18 cellular contexts compared by ENCODE assay signal in the genomic region with DNA sequence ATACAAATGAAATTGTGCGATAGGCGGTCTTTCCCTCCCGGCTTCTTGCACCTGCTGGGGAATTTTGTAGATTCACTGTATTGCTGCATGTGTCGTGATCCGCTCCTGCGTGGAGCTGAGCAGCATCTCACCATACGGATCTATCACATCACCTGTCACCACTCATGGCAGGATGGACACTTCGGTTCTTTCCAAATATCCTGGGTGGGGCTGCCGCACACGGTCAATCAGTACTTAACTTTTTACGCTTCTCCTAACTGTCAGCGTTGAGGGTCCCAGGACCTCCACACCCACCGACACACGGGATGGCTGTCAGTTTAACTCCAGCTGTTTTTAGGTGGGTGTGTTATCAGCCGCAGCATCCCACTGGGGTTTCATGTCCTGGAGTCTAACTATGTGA.
"Had no signal": no experiment of that assay in that cellular context is flagged by ENCODE, and none has a peak within 500 bp of the region (broad histone marks: within the 10 kb centered on the region; RNA-seq: fewer than 3 reads in every experiment).

No MANE protein-coding gene starts in this region.

- H3K36me3 ChIP-seq: tibial artery, upper lobe of right lung, vagina had no signal

- ATAC-seq: gastroesophageal sphincter; left ventricle myocardium superior; stimulated activated effector memory CD8-positive, alpha-beta T cell treated with anti-CD3 and anti-CD28 coated beads, Interleukin-12 subunit alpha, Interleukin-12 subunit beta, amount 100 ng/mL, for 72 hours; stimulated activated naive CD8-positive, alpha-beta T cell treated with anti-CD3 and anti-CD28 coated beads, Interleukin-15, Interleukin-2, amounts not matched to agents 100 U/mL and 50 U/mL, for 24 hours; upper lobe of right lung had no signal

- FAIRE-seq: colon, small intestine had no signal

- H3K4me3 ChIP-seq: esophagus squamous epithelium, gastroesophageal sphincter, tibial artery, upper lobe of right lung, vagina had no signal

- H3K9me3 ChIP-seq: esophagus squamous epithelium, gastroesophageal sphincter, tibial artery, upper lobe of right lung, vagina had no signal

- H3K27ac ChIP-seq: esophagus squamous epithelium, gastroesophageal sphincter, tibial artery, upper lobe of right lung, vagina had no signal

- H3K27me3 ChIP-seq: esophagus squamous epithelium, gastroesophageal sphincter, tibial artery, upper lobe of right lung, vagina had no signal

- DNase-seq: dermis blood vessel endothelial cell; esophagus squamous epithelium; foreskin fibroblast; glutamatergic neuron; islet precursor cell; left ventricle myocardium superior; mesendoderm; naive B cell; small intestine; stimulated activated CD4-positive, alpha-beta T cell treated with anti-CD3 and anti-CD28 coated beads, Interleukin-4, amount 100 ng/mL, for 1 hour; stimulated activated CD8-positive, alpha-beta memory T cell treated with anti-CD3 and anti-CD28 coated beads, Interleukin-4, amount 100 ng/mL, for 48 hours; stimulated activated naive CD8-positive, alpha-beta T cell treated with anti-CD3 and anti-CD28 coated beads, Interleukin-15, Interleukin-2, amounts not matched to agents 100 U/mL and 50 U/mL, for 24 hours; tibial artery; upper lobe of right lung had no signal
